Comparison of ENCODE assay signal across 1 cellular context in the genomic region with DNA sequence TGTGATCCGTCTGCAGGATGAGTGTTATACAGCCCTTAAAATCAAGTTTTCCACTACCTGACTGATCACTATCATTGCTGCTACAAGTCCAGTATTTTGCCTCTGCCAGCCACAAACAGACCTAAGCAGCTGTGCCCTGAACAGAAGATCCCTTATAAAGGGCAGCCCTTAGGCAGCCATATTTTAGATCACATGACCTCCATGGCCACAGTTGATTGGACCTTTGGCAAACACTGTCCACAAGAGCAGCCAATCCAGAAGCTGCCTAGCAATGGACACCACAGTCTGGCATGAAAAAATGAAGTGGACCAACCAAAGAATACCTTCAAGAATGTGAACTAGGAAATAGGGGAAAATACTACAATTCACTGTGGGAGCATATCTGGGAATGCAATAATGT.
TF ChIP-seq lines count a peak whose summit lies in the region.

No MANE protein-coding gene starts in this region.

TF ChIP-seq in K562, 482 proteins besides CTCF, POLR2A, EP300 and RAD21 (continued from another document):
- TF ChIP-seq, protein P1, sequence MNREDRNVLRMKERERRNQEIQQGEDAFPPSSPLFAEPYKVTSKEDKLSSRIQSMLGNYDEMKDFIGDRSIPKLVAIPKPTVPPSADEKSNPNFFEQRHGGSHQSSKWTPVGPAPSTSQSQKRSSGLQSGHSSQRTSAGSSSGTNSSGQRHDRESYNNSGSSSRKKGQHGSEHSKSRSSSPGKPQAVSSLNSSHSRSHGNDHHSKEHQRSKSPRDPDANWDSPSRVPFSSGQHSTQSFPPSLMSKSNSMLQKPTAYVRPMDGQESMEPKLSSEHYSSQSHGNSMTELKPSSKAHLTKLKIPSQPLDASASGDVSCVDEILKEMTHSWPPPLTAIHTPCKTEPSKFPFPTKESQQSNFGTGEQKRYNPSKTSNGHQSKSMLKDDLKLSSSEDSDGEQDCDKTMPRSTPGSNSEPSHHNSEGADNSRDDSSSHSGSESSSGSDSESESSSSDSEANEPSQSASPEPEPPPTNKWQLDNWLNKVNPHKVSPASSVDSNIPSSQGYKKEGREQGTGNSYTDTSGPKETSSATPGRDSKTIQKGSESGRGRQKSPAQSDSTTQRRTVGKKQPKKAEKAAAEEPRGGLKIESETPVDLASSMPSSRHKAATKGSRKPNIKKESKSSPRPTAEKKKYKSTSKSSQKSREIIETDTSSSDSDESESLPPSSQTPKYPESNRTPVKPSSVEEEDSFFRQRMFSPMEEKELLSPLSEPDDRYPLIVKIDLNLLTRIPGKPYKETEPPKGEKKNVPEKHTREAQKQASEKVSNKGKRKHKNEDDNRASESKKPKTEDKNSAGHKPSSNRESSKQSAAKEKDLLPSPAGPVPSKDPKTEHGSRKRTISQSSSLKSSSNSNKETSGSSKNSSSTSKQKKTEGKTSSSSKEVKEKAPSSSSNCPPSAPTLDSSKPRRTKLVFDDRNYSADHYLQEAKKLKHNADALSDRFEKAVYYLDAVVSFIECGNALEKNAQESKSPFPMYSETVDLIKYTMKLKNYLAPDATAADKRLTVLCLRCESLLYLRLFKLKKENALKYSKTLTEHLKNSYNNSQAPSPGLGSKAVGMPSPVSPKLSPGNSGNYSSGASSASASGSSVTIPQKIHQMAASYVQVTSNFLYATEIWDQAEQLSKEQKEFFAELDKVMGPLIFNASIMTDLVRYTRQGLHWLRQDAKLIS (CRISPR knock-in tag; IDR thresholded peaks at IDR 0.05): no peak
- TF ChIP-seq MYNN (IDR thresholded peaks at IDR 0.05): no peak
- TF ChIP-seq MYNN (CRISPR knock-in tag; IDR thresholded peaks at IDR 0.05): no peak
- TF ChIP-seq, protein P2, sequence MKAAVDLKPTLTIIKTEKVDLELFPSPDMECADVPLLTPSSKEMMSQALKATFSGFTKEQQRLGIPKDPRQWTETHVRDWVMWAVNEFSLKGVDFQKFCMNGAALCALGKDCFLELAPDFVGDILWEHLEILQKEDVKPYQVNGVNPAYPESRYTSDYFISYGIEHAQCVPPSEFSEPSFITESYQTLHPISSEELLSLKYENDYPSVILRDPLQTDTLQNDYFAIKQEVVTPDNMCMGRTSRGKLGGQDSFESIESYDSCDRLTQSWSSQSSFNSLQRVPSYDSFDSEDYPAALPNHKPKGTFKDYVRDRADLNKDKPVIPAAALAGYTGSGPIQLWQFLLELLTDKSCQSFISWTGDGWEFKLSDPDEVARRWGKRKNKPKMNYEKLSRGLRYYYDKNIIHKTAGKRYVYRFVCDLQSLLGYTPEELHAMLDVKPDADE (conservative IDR thresholded peaks at IDR 0.05; ENCODE audit: control insufficient read depth, low read depth, low read length): no peak
- TF ChIP-seq YY1 (IDR thresholded peaks at IDR 0.05; ENCODE audit: borderline replicate concordance in 1 of 3, control insufficient read depth in 1 of 3, extremely low read depth in 1 of 3, insufficient read depth in 3 of 3, insufficient read length in 1 of 3, insufficient replicate concordance in 2 of 3, low read depth in 1 of 3, low read length in 2 of 3): peak in 1 of 3 experiments; percentile 49
- no peak for TF ChIP-seq BRCA1 (IDR thresholded peaks at IDR 0.05)
- TF ChIP-seq BRCA1 (CRISPR knock-in tag; IDR thresholded peaks at IDR 0.05): no peak
- TF ChIP-seq, protein P3, sequence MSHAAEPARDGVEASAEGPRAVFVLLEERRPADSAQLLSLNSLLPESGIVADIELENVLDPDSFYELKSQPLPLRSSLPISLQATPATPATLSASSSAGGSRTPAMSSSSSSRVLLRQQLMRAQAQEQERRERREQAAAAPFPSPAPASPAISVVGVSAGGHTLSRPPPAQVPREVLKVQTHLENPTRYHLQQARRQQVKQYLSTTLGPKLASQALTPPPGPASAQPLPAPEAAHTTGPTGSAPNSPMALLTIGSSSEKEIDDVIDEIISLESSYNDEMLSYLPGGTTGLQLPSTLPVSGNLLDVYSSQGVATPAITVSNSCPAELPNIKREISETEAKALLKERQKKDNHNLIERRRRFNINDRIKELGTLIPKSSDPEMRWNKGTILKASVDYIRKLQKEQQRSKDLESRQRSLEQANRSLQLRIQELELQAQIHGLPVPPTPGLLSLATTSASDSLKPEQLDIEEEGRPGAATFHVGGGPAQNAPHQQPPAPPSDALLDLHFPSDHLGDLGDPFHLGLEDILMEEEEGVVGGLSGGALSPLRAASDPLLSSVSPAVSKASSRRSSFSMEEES (CRISPR knock-in tag; IDR thresholded peaks at IDR 0.05): peak; percentile 74
- TF ChIP-seq, protein P4, sequence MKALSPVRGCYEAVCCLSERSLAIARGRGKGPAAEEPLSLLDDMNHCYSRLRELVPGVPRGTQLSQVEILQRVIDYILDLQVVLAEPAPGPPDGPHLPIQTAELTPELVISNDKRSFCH (CRISPR knock-in tag; IDR thresholded peaks at IDR 0.05): no peak
- TF ChIP-seq, protein P4 (tag; IDR thresholded peaks at IDR 0.05): no peak
- TF ChIP-seq DACH1 (IDR thresholded peaks at IDR 0.05; ENCODE audit: partially characterized antibody): no peak
- TF ChIP-seq ATF1 (CRISPR knock-in tag; IDR thresholded peaks at IDR 0.05): no peak
- no peak for TF ChIP-seq ATF1 (tag; IDR thresholded peaks at IDR 0.05)
- TF ChIP-seq NFYB (IDR thresholded peaks at IDR 0.05; ENCODE audit: extremely low read depth, insufficient read length): peak; percentile 7
- 0 out of 2 replicates have a peak, but pooled peaks have one; percentile 27 for TF ChIP-seq TOE1 (IDR thresholded peaks at IDR 0.05; ENCODE audit: borderline replicate concordance)
- no peak for TF ChIP-seq TOE1 (CRISPR knock-in tag; IDR thresholded peaks at IDR 0.05; ENCODE audit: borderline replicate concordance, low read depth)
- no peak for TF ChIP-seq WHSC1 (IDR thresholded peaks at IDR 0.05; ENCODE audit: low read length)
